In the genomic region with DNA sequence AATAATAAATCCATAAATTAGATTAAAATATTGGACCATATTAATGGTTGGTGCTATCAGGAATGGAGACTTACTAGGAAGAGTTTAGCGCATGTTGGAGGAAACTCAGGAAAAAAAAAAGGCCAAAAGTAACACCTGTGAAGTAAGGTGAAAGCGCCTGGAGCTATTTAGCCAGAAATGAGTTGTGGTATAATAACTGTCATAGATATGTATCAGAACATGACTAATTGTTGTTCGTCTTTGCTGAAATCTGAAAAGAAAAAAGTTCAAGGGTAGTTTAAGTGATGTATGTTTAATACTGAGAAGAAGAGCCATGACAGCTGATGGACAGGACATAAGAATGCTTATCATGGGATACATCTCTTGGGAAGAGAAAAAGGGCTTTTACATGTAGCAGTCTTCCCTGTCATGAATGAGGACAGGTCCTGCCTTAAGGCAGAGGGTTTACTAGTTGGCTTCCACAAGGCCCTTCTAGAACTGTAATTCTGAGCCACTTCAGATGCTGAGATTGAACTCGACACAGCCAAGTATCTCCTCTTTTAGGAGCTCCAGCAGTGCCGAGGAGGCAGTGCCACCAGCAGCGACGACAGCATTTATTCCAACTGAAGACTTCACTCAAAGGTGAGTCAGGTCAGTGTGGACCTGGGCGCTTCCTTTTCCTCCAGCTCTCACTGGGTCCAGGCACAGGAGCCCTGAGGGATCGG, we compare ENCODE assay signal across 7 cellular contexts. TPM values are rescaled to one million over a fixed set of nuclear protein-coding genes. Genes with fewer than 3 reads are reported as not detected.
DNase-seq lines count a peak whose midpoint lies in the region; ATAC-seq and TF ChIP-seq lines count a peak whose summit lies in the region.

No MANE protein-coding gene starts in this region.

- peak; percentile 7 for ATAC-seq in GM18870 (IDR thresholded peaks at IDR 0.05; ENCODE audit: unreplicated experiment)
- ATAC-seq in GM19397 (IDR thresholded peaks at IDR 0.05; ENCODE audit: unreplicated experiment) = no peak

- BruUV-seq in PC-9 (replicated peaks; lab: Mats Ljungman, UMichigan) = no TSS peak

- H3K4me1 ChIP-seq in HUES48 (ENCODE audit: control insufficient read depth, insufficient read depth, low read length) = peaks cover 22% of the 10 kb centered on the region
- H3K4me1 ChIP-seq in PC-9 (replicated peaks; ENCODE audit: insufficient read depth) = no peaks in the 10 kb centered on the region

- H3K9me2 ChIP-seq in PC-9 (ENCODE audit: insufficient read depth) = no peaks in the 10 kb centered on the region

- peaks cover 38% of the 10 kb centered on the region for H3K27me3 Mint-ChIP-seq in nephron (ENCODE audit: low read depth)

- H3K36me3 ChIP-seq in HUES48 (ENCODE audit: control insufficient read depth, insufficient read depth, low read length) = no peaks in the 10 kb centered on the region
- H3K36me3 ChIP-seq in PC-9 (ENCODE audit: low read depth) = no peaks in the 10 kb centered on the region

- H3K4me3 Mint-ChIP-seq in nephron = peak overlapping the region; percentile 78 to 82 (median 81)

- H2AFZ ChIP-seq in PC-9 = no peak overlapping the region

- peak overlapping the region; percentile 50 for H3K9ac ChIP-seq in HUES48 (ENCODE audit: low read depth, low read length)

- H3K79me2 ChIP-seq in PC-9 (ENCODE audit: low read depth) = no peaks in the 10 kb centered on the region

- no peaks in the 10 kb centered on the region for H3K36me3 Mint-ChIP-seq in nephron (ENCODE audit: low read depth)

- POLR2A ChIA-PET in PC-9 (lab: Charles Lee; ENCODE audit: unreplicated experiment) = no interaction called here

- H3K27ac ChIP-seq in HUES48 (ENCODE audit: low read depth, low read length) (no peak overlapping the region), PC-9 (no peak overlapping the region)

- no peak overlapping the region for H3K27ac Mint-ChIP-seq in nephron

- intact Hi-C loops in PC-9 (cut with micrococcal nuclease; ENCODE audit: unreplicated experiment) = no loop called here

- no peaks in the 10 kb centered on the region for H3K9me3 Mint-ChIP-seq in nephron

- CTCF ChIA-PET in PC-9 (lab: Charles Lee) = no interaction called here

- no peak overlapping the region for H3K4me2 ChIP-seq in PC-9

- H3K27me3 ChIP-seq in HUES48 (ENCODE audit: control insufficient read depth, insufficient read depth, low read length) (peaks cover 33% of the 10 kb centered on the region), PC-9 (ENCODE audit: insufficient read depth, low read depth) (peaks cover 3% of the 10 kb centered on the region)

- TF ChIP-seq CTCF in nephron (IDR thresholded peaks at IDR 0.05; ENCODE audit: unreplicated experiment in 3 of 3) = no peak
- no peak for TF ChIP-seq CTCF in PC-9 (conservative IDR thresholded peaks at IDR 0.05)

- H3K4me3 ChIP-seq in HUES48 (ENCODE audit: low read depth, low read length) (peak overlapping the region; percentile 74), PC-9 (no peak overlapping the region)

- DNase-seq in cerebellar cortex (ENCODE audit: low spot score) (peak; percentile 60), NCI-H187 treated with DMSO at 0.1 percent for 48 hours (lab: John Stamatoyannopoulos, UW) (no peak), PC-9 (no peak)

- H3F3A ChIP-seq in PC-9 (ENCODE audit: insufficient read depth, low read depth) = no peaks in the 10 kb centered on the region

- no peaks in the 10 kb centered on the region for H4K20me1 ChIP-seq in PC-9 (ENCODE audit: insufficient read depth)

- peaks cover 8% of the 10 kb centered on the region for H3K4me1 Mint-ChIP-seq in nephron

- no peaks in the 10 kb centered on the region for H3K9me3 ChIP-seq in HUES48 (ENCODE audit: control insufficient read depth, insufficient read depth, low read length)
- no peaks in the 10 kb centered on the region for H3K9me3 ChIP-seq in PC-9 (ENCODE audit: insufficient read depth, low read depth)

RNA-seq across cellular contexts. Expression of a gene that starts 0.9 kb away (rescaled TPM):
- total RNA-seq in PC-9 (2021) = not detected in 2 replicates
